8 cellular contexts compared by ENCODE assay signal in the genomic region with DNA sequence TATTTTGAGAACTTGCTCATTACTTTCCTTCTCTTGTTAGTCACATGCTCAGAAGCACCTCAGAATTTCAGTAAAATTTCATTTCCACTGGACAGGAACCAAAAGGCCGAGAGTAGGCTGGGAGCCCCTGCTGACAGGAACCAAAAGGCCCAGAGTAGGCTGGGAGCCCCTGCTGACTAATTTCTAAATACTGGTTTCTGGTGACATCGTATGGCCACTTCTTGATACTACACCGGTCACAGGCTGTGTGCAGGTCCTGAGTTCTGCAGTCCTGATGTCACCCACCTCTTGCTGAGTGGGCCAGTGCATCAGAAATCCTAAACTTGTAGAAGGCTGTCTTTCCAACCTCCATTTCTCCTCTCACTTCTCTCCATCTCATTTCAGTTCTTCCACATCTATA. TPM values are rescaled to one million over a fixed set of nuclear protein-coding genes. Genes with fewer than 3 reads are reported as not detected.
DNase-seq lines count a peak whose midpoint lies in the region; ATAC-seq and TF ChIP-seq lines count a peak whose summit lies in the region.

No MANE protein-coding gene starts in this region.

- no peak for DNase-seq in AG04449 (ENCODE audit: low read depth, low spot score)
- peak; percentile 60 for DNase-seq in HEK293T (ENCODE audit: extremely low spot score)
- DNase-seq in LNCaP clone FGC (ENCODE audit: low read depth), result peak; percentile 4
- peak; percentile 71 for DNase-seq in fibroblast of pulmonary artery (ENCODE audit: low read depth)
- DNase-seq in posterior vena cava (ENCODE audit: low spot score), result peak; percentile 32
- no peak for DNase-seq in T-helper 2 cell treated with Interferon-gamma antibody and Interleukin-4, amounts not matched to agents 5 μg/mL and 100 μg/mL, for 36 hours (ENCODE audit: low spot score)

- H3K27me3 Mint-ChIP-seq in T-helper 2 cell treated with Interferon-gamma antibody and Interleukin-4, amounts not matched to agents 5 μg/mL and 100 μg/mL, for 36 hours (ENCODE audit: low read depth), result peaks cover 38% of the 10 kb centered on the region

- H3K4me3 ChIP-seq in AG04449 (ENCODE audit: low read depth, low read length) (no peak overlapping the region), LNCaP clone FGC (ENCODE audit: low read depth, low read length) (no peak overlapping the region), fibroblast of pulmonary artery (replicated peaks; ENCODE audit: low read depth, low read length) (no peak overlapping the region)

- intact Hi-C loops in posterior vena cava (cut with DNase I), result no loop called here

- TF ChIP-seq CTCF in AG04449 (IDR thresholded peaks at IDR 0.05; ENCODE audit: insufficient read depth, low read length, missing control alignments) (peak; percentile 71), GM12873 (IDR thresholded peaks at IDR 0.05; ENCODE audit: insufficient read depth, low read depth, low read length, missing control alignments) (peak; percentile 74), LNCaP clone FGC (IDR thresholded peaks at IDR 0.05; ENCODE audit: control insufficient read depth, extremely low read depth, insufficient read depth) (peak; percentile 70), fibroblast of pulmonary artery (IDR thresholded peaks at IDR 0.05; ENCODE audit: low read length, missing control alignments) (peak; percentile 64)

- H3K36me3 Mint-ChIP-seq in T-helper 2 cell treated with Interferon-gamma antibody and Interleukin-4, amounts not matched to agents 5 μg/mL and 100 μg/mL, for 36 hours (ENCODE audit: low read depth), result no peaks in the 10 kb centered on the region

- H3K27ac Mint-ChIP-seq in T-helper 2 cell treated with Interferon-gamma antibody and Interleukin-4, amounts not matched to agents 5 μg/mL and 100 μg/mL, for 36 hours, result no peak overlapping the region

- ATAC-seq in SK-N-SH treated with all-trans-retinoic acid at 6 μM for 48 hours, result peak; percentile 97

- CTCF ChIA-PET in AG04449 (lab: Yijun Ruan, JAX), result interaction anchor here (0.5 to 9.1 kb wide), 21 partner anchors 9 to 833 kb away, joined by 3 to 116 read pairs (median 4); no protein-coding TSS in a partner anchor
- CTCF ChIA-PET in HEK293T (lab: Yijun Ruan, JAX), result interaction anchor here (1.4 kb wide), 1 partner anchor 644 kb away, joined by 4 read pairs; no protein-coding TSS in a partner anchor

- no peaks in the 10 kb centered on the region for H3K9me3 Mint-ChIP-seq in T-helper 2 cell treated with Interferon-gamma antibody and Interleukin-4, amounts not matched to agents 5 μg/mL and 100 μg/mL, for 36 hours

- no peak overlapping the region for H3K4me3 Mint-ChIP-seq in T-helper 2 cell treated with Interferon-gamma antibody and Interleukin-4, amounts not matched to agents 5 μg/mL and 100 μg/mL, for 36 hours

- H3K4me1 Mint-ChIP-seq in T-helper 2 cell treated with Interferon-gamma antibody and Interleukin-4, amounts not matched to agents 5 μg/mL and 100 μg/mL, for 36 hours (ENCODE audit: low read depth), result no peaks in the 10 kb centered on the region

- POLR2A ChIA-PET in AG04449 (lab: Yijun Ruan, JAX), result no interaction called here
- POLR2A ChIA-PET in HEK293T (lab: Yijun Ruan, JAX), result no interaction called here

TF ChIP-seq in HEK293T, 16 proteins besides CTCF, POLR2A, EP300 and RAD21:
- TF ChIP-seq, protein P1, sequence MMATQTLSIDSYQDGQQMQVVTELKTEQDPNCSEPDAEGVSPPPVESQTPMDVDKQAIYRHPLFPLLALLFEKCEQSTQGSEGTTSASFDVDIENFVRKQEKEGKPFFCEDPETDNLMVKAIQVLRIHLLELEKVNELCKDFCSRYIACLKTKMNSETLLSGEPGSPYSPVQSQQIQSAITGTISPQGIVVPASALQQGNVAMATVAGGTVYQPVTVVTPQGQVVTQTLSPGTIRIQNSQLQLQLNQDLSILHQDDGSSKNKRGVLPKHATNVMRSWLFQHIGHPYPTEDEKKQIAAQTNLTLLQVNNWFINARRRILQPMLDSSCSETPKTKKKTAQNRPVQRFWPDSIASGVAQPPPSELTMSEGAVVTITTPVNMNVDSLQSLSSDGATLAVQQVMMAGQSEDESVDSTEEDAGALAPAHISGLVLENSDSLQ (IDR thresholded peaks at IDR 0.05), result no peak
- TF ChIP-seq ARNT (IDR thresholded peaks at IDR 0.05) (no peak), TARDBP (IDR thresholded peaks at IDR 0.05) (no peak), CTBP1 (IDR thresholded peaks at IDR 0.05; ENCODE audit: borderline replicate concordance) (no peak), HDGF (IDR thresholded peaks at IDR 0.05; ENCODE audit: borderline replicate concordance) (no peak), FOXM1 (IDR thresholded peaks at IDR 0.05; ENCODE audit: borderline replicate concordance) (no peak), SP1 (IDR thresholded peaks at IDR 0.05) (no peak), FOXA1 (IDR thresholded peaks at IDR 0.05) (no peak), SUZ12 (IDR thresholded peaks at IDR 0.05) (no peak), FOXK2 (IDR thresholded peaks at IDR 0.05) (no peak), NFRKB (IDR thresholded peaks at IDR 0.05) (no peak), BHLHE40 (IDR thresholded peaks at IDR 0.05; ENCODE audit: borderline replicate concordance) (no peak), L3MBTL2 (conservative IDR thresholded peaks at IDR 0.05) (no peak), ELF4 (IDR thresholded peaks at IDR 0.05) (no peak), ZNF384 (IDR thresholded peaks at IDR 0.05) (no peak), LEF1 (IDR thresholded peaks at IDR 0.05; ENCODE audit: borderline replicate concordance) (no peak)

TF ChIP-seq in SK-N-SH treated with all-trans-retinoic acid at 6 μM for 48 hours, 23 proteins besides CTCF, POLR2A, EP300 and RAD21:
- TF ChIP-seq ZFP30 (CRISPR knock-in tag; IDR thresholded peaks at IDR 0.05) (no peak), ZNF565 (CRISPR knock-in tag; conservative IDR thresholded peaks at IDR 0.05; ENCODE audit: low read depth) (no peak), ZFP3 (CRISPR knock-in tag; IDR thresholded peaks at IDR 0.05) (no peak), RARB (CRISPR knock-in tag; IDR thresholded peaks at IDR 0.05) (no peak), GLIS3 (CRISPR knock-in tag; IDR thresholded peaks at IDR 0.05) (no peak), ESRRG (CRISPR knock-in tag; IDR thresholded peaks at IDR 0.05) (no peak), ZNF70 (CRISPR knock-in tag; IDR thresholded peaks at IDR 0.05) (no peak), CSDC2 (CRISPR knock-in tag; IDR thresholded peaks at IDR 0.05) (no peak), SNAI2 (CRISPR knock-in tag; IDR thresholded peaks at IDR 0.05) (no peak)
- TF ChIP-seq, protein P2, sequence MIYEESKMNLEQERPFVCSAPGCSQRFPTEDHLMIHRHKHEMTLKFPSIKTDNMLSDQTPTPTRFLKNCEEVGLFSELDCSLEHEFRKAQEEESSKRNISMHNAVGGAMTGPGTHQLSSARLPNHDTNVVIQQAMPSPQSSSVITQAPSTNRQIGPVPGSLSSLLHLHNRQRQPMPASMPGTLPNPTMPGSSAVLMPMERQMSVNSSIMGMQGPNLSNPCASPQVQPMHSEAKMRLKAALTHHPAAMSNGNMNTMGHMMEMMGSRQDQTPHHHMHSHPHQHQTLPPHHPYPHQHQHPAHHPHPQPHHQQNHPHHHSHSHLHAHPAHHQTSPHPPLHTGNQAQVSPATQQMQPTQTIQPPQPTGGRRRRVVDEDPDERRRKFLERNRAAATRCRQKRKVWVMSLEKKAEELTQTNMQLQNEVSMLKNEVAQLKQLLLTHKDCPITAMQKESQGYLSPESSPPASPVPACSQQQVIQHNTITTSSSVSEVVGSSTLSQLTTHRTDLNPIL (CRISPR knock-in tag; IDR thresholded peaks at IDR 0.05; ENCODE audit: low read depth), result no peak
- TF ChIP-seq, protein P3, sequence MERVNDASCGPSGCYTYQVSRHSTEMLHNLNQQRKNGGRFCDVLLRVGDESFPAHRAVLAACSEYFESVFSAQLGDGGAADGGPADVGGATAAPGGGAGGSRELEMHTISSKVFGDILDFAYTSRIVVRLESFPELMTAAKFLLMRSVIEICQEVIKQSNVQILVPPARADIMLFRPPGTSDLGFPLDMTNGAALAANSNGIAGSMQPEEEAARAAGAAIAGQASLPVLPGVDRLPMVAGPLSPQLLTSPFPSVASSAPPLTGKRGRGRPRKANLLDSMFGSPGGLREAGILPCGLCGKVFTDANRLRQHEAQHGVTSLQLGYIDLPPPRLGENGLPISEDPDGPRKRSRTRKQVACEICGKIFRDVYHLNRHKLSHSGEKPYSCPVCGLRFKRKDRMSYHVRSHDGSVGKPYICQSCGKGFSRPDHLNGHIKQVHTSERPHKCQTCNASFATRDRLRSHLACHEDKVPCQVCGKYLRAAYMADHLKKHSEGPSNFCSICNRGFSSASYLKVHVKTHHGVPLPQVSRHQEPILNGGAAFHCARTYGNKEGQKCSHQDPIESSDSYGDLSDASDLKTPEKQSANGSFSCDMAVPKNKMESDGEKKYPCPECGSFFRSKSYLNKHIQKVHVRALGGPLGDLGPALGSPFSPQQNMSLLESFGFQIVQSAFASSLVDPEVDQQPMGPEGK (CRISPR knock-in tag; IDR thresholded peaks at IDR 0.05; ENCODE audit: borderline replicate concordance), result no peak
- TF ChIP-seq, protein P4, sequence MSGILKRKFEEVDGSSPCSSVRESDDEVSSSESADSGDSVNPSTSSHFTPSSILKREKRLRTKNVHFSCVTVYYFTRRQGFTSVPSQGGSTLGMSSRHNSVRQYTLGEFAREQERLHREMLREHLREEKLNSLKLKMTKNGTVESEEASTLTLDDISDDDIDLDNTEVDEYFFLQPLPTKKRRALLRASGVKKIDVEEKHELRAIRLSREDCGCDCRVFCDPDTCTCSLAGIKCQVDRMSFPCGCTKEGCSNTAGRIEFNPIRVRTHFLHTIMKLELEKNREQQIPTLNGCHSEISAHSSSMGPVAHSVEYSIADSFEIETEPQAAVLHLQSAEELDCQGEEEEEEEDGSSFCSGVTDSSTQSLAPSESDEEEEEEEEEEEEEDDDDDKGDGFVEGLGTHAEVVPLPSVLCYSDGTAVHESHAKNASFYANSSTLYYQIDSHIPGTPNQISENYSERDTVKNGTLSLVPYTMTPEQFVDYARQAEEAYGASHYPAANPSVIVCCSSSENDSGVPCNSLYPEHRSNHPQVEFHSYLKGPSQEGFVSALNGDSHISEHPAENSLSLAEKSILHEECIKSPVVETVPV (CRISPR knock-in tag; IDR thresholded peaks at IDR 0.05), result no peak

RNA-seq across cellular contexts. Expression of a gene that starts 17.7 kb away (rescaled TPM):
- total RNA-seq in posterior vena cava, result 1 to 10 TPM; 2.4 to 4.0 TPM

Comparison
In these comparisons a context has a peak if more than half of its experiments do, and no peak if none do; other contexts are left out.
1. DNase-seq: peak in HEK293T (single experiment), LNCaP clone FGC (single experiment), fibroblast of pulmonary artery (single experiment) and posterior vena cava (single experiment); none in AG04449 (single experiment) and T-helper 2 cell treated with Interferon-gamma antibody and Interleukin-4, amounts not matched to agents 5 μg/mL and 100 μg/mL, for 36 hours (single experiment).
2. Peak in every context shown above with its lines, with median percentiles within 50 percentile points of each other: CTCF ChIP-seq.